In the genomic region with DNA sequence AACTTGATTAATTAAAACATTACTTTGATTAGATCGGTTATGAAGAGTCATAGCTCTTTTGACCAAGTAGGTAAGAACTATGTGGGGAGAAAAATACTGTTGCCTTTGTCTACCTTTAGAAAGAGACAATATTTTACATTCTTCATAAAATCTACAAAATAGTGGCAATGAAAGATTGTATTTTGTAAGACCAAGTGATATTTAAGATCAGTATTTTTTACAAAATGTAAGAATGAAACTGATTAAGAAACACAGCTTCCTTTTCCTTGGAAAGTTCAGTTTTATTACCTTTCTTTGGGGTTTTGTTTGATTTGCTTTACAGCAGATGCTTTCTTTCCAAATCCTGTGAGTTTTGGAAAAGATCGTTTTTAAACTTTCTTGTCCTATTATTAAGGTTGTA, we compare ENCODE assay signal across 8 cellular contexts.
A peak's percentile ranks its signal among the peaks of the same experiment; 100 is the strongest.
DNase-seq lines count a peak whose midpoint lies in the region; ATAC-seq and TF ChIP-seq lines count a peak whose summit lies in the region.

No MANE protein-coding gene starts in this region.

- no peaks in the 10 kb centered on the region for H3K36me3 ChIP-seq in CD4-positive, CD25-positive, alpha-beta regulatory T cell (ENCODE audit: control insufficient read depth, insufficient read depth, low read length)
- peaks cover 17% of the 10 kb centered on the region for H3K36me3 ChIP-seq in MG63
- peaks cover 6% of the 10 kb centered on the region for H3K36me3 ChIP-seq in colonic mucosa

- H3K4me3 ChIP-seq in CD4-positive, CD25-positive, alpha-beta regulatory T cell (ENCODE audit: low read depth, low read length): peak overlapping the region; percentile 96
- H3K4me3 ChIP-seq in MG63: peak overlapping the region; percentile 64
- H3K4me3 ChIP-seq in colonic mucosa: peak overlapping the region; percentile 73

- H3K4me3 Mint-ChIP-seq in CD4-positive, CD25-positive, alpha-beta regulatory T cell: peak overlapping the region; percentile 96 to 99 (median 98)
- peak overlapping the region; percentile 99 for H3K4me3 Mint-ChIP-seq in natural killer cell

- no peaks in the 10 kb centered on the region for H3K27me3 ChIP-seq in CD4-positive, CD25-positive, alpha-beta regulatory T cell (ENCODE audit: control insufficient read depth, insufficient read depth, low read length)
- H3K27me3 ChIP-seq in MG63: no peaks in the 10 kb centered on the region
- H3K27me3 ChIP-seq in colonic mucosa: no peaks in the 10 kb centered on the region

- no peak for DNase-seq in CD4-positive, CD25-positive, alpha-beta regulatory T cell
- DNase-seq in MG63 (no peak), colonic mucosa (no peak), natural killer cell (no peak), NCI-H446 (lab: John Stamatoyannopoulos, UW) (no peak), KBM-7 (no peak), GM13976 (ENCODE audit: low spot score) (no peak)

- H3K4me1 ChIP-seq in CD4-positive, CD25-positive, alpha-beta regulatory T cell (ENCODE audit: control insufficient read depth, insufficient read depth, low read length, poor library complexity, severe bottlenecking): peaks cover 43% of the 10 kb centered on the region
- H3K4me1 ChIP-seq in colonic mucosa: peaks cover 12% of the 10 kb centered on the region

- ATAC-seq in CD4-positive, CD25-positive, alpha-beta regulatory T cell (ENCODE audit: low read depth in 2 of 2): no peak
- ATAC-seq in natural killer cell: no peak
- ATAC-seq in HG03354 (IDR thresholded peaks at IDR 0.05; ENCODE audit: poor library complexity, severe bottlenecking, unreplicated experiment): no peak

- no peak for TF ChIP-seq CTCF in colonic mucosa (IDR thresholded peaks at IDR 0.05)
- no peak for TF ChIP-seq CTCF in natural killer cell (IDR thresholded peaks at IDR 0.05)
- no peak for TF ChIP-seq CTCF in GM13976 (IDR thresholded peaks at IDR 0.05; ENCODE audit: borderline replicate concordance, control extremely low read depth, extremely low read depth, insufficient read depth, missing control alignments)

- peak overlapping the region in 1 of 2 donors; percentile 93 for H3K9ac ChIP-seq in colonic mucosa (ENCODE audit: low read depth in 2 of 2, low read length in 2 of 2)

- H3K9me3 ChIP-seq in CD4-positive, CD25-positive, alpha-beta regulatory T cell (ENCODE audit: control insufficient read depth in 2 of 2, low read length in 2 of 2): no peaks in the 10 kb centered on the region
- no peaks in the 10 kb centered on the region; the same call in 1 of the 2 replicates for H3K9me3 ChIP-seq in MG63
- no peaks in the 10 kb centered on the region for H3K9me3 ChIP-seq in colonic mucosa

- H3K27ac ChIP-seq in CD4-positive, CD25-positive, alpha-beta regulatory T cell (ENCODE audit: insufficient read depth, low read length, poor library complexity, severe bottlenecking): peak overlapping the region; percentile 98
- peak overlapping the region; percentile 98 for H3K27ac ChIP-seq in colonic mucosa

- peaks cover 32 to 79% (median 58%) of the 10 kb centered on the region in 4 donors for H3K4me1 Mint-ChIP-seq in CD4-positive, CD25-positive, alpha-beta regulatory T cell
- H3K4me1 Mint-ChIP-seq in natural killer cell: peaks cover 54 to 59% of the 10 kb centered on the region in 2 donors

- peak overlapping the region; percentile 98 to 99 (median 99) for H3K27ac Mint-ChIP-seq in CD4-positive, CD25-positive, alpha-beta regulatory T cell
- H3K27ac Mint-ChIP-seq in natural killer cell: peak overlapping the region; percentile 99

- in situ Hi-C loops in KBM-7 (cut with MboI; ENCODE audit: low pct_unique_long_range_greater_than_20kb, low sequenced_read_pairs): loop anchor here (25.0 kb wide), 1 partner anchor 227 kb away; no protein-coding TSS in a partner anchor
- in situ Hi-C loops in GM13976 (cut with MboI; ENCODE audit: low sequenced_read_pairs, unreplicated experiment): loop anchor here (25.0 kb wide), 1 partner anchor 848 kb away; a partner anchor contains a TSS

- H3K36me3 Mint-ChIP-seq in CD4-positive, CD25-positive, alpha-beta regulatory T cell: peaks cover 17% of the 10 kb centered on the region
- H3K36me3 Mint-ChIP-seq in natural killer cell: no peaks in the 10 kb centered on the region

- peaks cover 0 to 1% (median 0%) of the 10 kb centered on the region in 7 donors for H3K9me3 Mint-ChIP-seq in CD4-positive, CD25-positive, alpha-beta regulatory T cell
- no peaks in the 10 kb centered on the region for H3K9me3 Mint-ChIP-seq in natural killer cell

- H3K27me3 Mint-ChIP-seq in CD4-positive, CD25-positive, alpha-beta regulatory T cell: no peaks in the 10 kb centered on the region
- no peaks in the 10 kb centered on the region for H3K27me3 Mint-ChIP-seq in natural killer cell (ENCODE audit: low read depth in 2 of 2)

- intact Hi-C loops in colonic mucosa (cut with DNase I): loop anchor here (10.0 kb wide), 3 partner anchors 75 to 415 kb away; a partner anchor contains a TSS
- intact Hi-C loops in natural killer cell (cut with micrococcal nuclease): loop anchor here (2.0 to 10.0 kb wide), 5 partner anchors 93 to 855 kb away; a partner anchor contains a TSS
